In the genomic region with DNA sequence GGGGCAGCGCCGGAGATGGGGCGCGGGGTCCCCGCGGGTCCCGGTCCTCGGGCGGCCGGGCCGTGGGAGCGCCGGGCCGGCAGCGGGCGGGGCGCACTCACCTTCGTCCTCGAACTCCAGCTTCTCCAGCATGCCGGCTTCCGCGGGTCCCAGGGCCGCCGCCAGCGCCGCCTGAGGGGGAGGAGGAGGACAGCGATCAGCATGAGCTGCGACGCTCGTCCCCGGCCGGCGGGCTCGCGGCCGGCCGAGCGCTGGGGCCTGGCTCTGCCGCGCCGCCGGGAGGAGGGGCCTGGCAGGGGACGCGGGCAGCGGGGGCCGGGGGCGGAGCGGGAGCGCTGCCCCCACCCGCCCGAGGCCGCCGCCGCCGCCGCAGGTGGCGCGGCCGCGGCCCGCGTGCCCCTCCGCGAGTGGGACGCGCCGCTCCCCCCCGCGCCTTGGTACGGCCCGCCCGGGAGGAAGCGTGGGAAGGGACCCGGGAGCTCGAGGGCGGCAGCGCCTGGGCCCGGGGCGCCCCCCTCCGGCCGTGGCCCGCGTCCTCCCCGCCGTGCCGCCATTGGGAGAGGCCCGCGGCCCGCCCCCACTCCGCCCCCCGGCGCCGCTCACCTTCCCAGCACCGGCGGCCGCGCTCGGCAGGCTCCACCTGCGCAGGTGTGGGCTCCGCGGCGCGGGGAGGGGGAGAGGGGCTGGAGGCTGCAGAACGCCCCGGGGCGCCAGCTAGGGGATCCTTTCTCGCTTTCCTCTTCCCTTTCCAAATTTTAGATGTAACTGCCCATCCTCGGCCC, we compare ENCODE assay signal across 1 cellular context.
TF ChIP-seq lines count a peak whose summit lies in the region.

No MANE protein-coding gene starts in this region.

TF ChIP-seq in K562, 482 proteins besides CTCF, POLR2A, EP300 and RAD21 (continued from another document):
- TF ChIP-seq NRF1 (conservative IDR thresholded peaks at IDR 0.05 in 1 of 2, IDR thresholded peaks at IDR 0.05 in 1 of 2) (peak; percentile 55 to 67; a peak in 2 of 4 replicates), TBP (optimal IDR thresholded peaks at IDR 0.05; ENCODE audit: low read depth, low read length) (no peak), IRF2 (CRISPR knock-in tag; IDR thresholded peaks at IDR 0.05) (no peak), KLF6 (CRISPR knock-in tag; IDR thresholded peaks at IDR 0.05; ENCODE audit: borderline replicate concordance) (no peak), RFX7 (CRISPR knock-in tag; IDR thresholded peaks at IDR 0.05) (no peak), ZNF444 (CRISPR knock-in tag; IDR thresholded peaks at IDR 0.05) (no peak), ZNF764 (CRISPR knock-in tag; IDR thresholded peaks at IDR 0.05; ENCODE audit: low read depth) (no peak), PRPF4 (IDR thresholded peaks at IDR 0.05; ENCODE audit: insufficient read depth, low read depth, low read length, poor library complexity, severe bottlenecking) (no peak), ATF7 (IDR thresholded peaks at IDR 0.05) (peak; percentile 75; the same call in 1 of the 2 replicates), HMGN3 (IDR thresholded peaks at IDR 0.05; ENCODE audit: borderline replicate concordance, extremely low read depth, insufficient read length, low read depth, low read length) (peak; percentile 55), MTA2 (IDR thresholded peaks at IDR 0.05; ENCODE audit: low read depth) (no peak), SAFB (IDR thresholded peaks at IDR 0.05; ENCODE audit: borderline replicate concordance, low read depth, low read length) (peak; percentile 86), HDAC3 (IDR thresholded peaks at IDR 0.05; ENCODE audit: borderline replicate concordance, partially characterized antibody) (no peak), ZNF121 (CRISPR knock-in tag; conservative IDR thresholded peaks at IDR 0.05) (no peak), STAT5B (CRISPR knock-in tag; IDR thresholded peaks at IDR 0.05) (no peak), MCM2 (IDR thresholded peaks at IDR 0.05; ENCODE audit: low read depth) (no peak), ARHGAP35 (IDR thresholded peaks at IDR 0.05; ENCODE audit: partially characterized antibody) (no peak), ZNF778 (CRISPR knock-in tag; IDR thresholded peaks at IDR 0.05) (no peak), ZNF76 (CRISPR knock-in tag; IDR thresholded peaks at IDR 0.05; ENCODE audit: borderline replicate concordance) (peak; percentile 31; the same call in 1 of the 2 replicates), ZNF445 (CRISPR knock-in tag; IDR thresholded peaks at IDR 0.05; ENCODE audit: low read depth) (no peak), NR1H2 (CRISPR knock-in tag; IDR thresholded peaks at IDR 0.05) (no peak), MAFF (IDR thresholded peaks at IDR 0.05; ENCODE audit: low read length) (no peak), SMARCA4 (IDR thresholded peaks at IDR 0.05) (no peak), BRD9 (IDR thresholded peaks at IDR 0.05; ENCODE audit: low read depth, partially characterized antibody) (no peak), ZNF707 (CRISPR knock-in tag; conservative IDR thresholded peaks at IDR 0.05) (no peak), FOXM1 (IDR thresholded peaks at IDR 0.05; ENCODE audit: low read depth) (no peak), FOXM1 (CRISPR knock-in tag; IDR thresholded peaks at IDR 0.05; ENCODE audit: low read depth) (no peak), ZNF384 (IDR thresholded peaks at IDR 0.05; ENCODE audit: low read depth, low read length) (no peak)
- TF ChIP-seq, protein P1, sequence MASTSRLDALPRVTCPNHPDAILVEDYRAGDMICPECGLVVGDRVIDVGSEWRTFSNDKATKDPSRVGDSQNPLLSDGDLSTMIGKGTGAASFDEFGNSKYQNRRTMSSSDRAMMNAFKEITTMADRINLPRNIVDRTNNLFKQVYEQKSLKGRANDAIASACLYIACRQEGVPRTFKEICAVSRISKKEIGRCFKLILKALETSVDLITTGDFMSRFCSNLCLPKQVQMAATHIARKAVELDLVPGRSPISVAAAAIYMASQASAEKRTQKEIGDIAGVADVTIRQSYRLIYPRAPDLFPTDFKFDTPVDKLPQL (IDR thresholded peaks at IDR 0.05; ENCODE audit: extremely low read depth, insufficient read length) = no peak
- TF ChIP-seq, protein P2, sequence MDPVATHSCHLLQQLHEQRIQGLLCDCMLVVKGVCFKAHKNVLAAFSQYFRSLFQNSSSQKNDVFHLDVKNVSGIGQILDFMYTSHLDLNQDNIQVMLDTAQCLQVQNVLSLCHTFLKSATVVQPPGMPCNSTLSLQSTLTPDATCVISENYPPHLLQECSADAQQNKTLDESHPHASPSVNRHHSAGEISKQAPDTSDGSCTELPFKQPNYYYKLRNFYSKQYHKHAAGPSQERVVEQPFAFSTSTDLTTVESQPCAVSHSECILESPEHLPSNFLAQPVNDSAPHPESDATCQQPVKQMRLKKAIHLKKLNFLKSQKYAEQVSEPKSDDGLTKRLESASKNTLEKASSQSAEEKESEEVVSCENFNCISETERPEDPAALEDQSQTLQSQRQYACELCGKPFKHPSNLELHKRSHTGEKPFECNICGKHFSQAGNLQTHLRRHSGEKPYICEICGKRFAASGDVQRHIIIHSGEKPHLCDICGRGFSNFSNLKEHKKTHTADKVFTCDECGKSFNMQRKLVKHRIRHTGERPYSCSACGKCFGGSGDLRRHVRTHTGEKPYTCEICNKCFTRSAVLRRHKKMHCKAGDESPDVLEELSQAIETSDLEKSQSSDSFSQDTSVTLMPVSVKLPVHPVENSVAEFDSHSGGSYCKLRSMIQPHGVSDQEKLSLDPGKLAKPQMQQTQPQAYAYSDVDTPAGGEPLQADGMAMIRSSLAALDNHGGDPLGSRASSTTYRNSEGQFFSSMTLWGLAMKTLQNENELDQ (CRISPR knock-in tag; IDR thresholded peaks at IDR 0.05; ENCODE audit: borderline replicate concordance) = no peak
- TF ChIP-seq, protein P3, sequence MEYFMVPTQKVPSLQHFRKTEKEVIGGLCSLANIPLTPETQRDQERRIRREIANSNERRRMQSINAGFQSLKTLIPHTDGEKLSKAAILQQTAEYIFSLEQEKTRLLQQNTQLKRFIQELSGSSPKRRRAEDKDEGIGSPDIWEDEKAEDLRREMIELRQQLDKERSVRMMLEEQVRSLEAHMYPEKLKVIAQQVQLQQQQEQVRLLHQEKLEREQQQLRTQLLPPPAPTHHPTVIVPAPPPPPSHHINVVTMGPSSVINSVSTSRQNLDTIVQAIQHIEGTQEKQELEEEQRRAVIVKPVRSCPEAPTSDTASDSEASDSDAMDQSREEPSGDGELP (CRISPR knock-in tag; IDR thresholded peaks at IDR 0.05; ENCODE audit: borderline replicate concordance) = peak; percentile 15; the same call in 1 of the 2 replicates
- TF ChIP-seq, protein P4, sequence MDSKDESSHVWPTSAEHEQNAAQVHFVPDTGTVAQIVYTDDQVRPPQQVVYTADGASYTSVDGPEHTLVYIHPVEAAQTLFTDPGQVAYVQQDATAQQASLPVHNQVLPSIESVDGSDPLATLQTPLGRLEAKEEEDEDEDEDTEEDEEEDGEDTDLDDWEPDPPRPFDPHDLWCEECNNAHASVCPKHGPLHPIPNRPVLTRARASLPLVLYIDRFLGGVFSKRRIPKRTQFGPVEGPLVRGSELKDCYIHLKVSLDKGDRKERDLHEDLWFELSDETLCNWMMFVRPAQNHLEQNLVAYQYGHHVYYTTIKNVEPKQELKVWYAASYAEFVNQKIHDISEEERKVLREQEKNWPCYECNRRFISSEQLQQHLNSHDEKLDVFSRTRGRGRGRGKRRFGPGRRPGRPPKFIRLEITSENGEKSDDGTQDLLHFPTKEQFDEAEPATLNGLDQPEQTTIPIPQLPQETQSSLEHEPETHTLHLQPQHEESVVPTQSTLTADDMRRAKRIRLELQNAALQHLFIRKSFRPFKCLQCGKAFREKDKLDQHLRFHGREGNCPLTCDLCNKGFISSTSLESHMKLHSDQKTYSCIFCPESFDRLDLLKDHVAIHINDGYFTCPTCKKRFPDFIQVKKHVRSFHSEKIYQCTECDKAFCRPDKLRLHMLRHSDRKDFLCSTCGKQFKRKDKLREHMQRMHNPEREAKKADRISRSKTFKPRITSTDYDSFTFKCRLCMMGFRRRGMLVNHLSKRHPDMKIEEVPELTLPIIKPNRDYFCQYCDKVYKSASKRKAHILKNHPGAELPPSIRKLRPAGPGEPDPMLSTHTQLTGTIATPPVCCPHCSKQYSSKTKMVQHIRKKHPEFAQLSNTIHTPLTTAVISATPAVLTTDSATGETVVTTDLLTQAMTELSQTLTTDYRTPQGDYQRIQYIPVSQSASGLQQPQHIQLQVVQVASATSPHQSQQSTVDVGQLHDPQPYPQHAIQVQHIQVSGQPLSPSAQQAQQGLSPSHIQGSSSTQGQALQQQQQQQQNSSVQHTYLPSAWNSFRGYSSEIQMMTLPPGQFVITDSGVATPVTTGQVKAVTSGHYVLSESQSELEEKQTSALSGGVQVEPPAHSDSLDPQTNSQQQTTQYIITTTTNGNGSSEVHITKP (IDR thresholded peaks at IDR 0.05; ENCODE audit: partially characterized antibody) = peak; percentile 90
- TF ChIP-seq, protein P5, sequence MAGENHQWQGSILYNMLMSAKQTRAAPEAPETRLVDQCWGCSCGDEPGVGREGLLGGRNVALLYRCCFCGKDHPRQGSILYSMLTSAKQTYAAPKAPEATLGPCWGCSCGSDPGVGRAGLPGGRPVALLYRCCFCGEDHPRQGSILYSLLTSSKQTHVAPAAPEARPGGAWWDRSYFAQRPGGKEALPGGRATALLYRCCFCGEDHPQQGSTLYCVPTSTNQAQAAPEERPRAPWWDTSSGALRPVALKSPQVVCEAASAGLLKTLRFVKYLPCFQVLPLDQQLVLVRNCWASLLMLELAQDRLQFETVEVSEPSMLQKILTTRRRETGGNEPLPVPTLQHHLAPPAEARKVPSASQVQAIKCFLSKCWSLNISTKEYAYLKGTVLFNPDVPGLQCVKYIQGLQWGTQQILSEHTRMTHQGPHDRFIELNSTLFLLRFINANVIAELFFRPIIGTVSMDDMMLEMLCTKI (IDR thresholded peaks at IDR 0.05; ENCODE audit: partially characterized antibody) = no peak
- TF ChIP-seq, protein P6, sequence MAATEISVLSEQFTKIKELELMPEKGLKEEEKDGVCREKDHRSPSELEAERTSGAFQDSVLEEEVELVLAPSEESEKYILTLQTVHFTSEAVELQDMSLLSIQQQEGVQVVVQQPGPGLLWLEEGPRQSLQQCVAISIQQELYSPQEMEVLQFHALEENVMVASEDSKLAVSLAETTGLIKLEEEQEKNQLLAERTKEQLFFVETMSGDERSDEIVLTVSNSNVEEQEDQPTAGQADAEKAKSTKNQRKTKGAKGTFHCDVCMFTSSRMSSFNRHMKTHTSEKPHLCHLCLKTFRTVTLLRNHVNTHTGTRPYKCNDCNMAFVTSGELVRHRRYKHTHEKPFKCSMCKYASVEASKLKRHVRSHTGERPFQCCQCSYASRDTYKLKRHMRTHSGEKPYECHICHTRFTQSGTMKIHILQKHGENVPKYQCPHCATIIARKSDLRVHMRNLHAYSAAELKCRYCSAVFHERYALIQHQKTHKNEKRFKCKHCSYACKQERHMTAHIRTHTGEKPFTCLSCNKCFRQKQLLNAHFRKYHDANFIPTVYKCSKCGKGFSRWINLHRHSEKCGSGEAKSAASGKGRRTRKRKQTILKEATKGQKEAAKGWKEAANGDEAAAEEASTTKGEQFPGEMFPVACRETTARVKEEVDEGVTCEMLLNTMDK (IDR thresholded peaks at IDR 0.05; ENCODE audit: borderline replicate concordance, insufficient read depth, low read depth, low read length, poor library complexity, severe bottlenecking) = peak; percentile 99
- TF ChIP-seq, protein P7, sequence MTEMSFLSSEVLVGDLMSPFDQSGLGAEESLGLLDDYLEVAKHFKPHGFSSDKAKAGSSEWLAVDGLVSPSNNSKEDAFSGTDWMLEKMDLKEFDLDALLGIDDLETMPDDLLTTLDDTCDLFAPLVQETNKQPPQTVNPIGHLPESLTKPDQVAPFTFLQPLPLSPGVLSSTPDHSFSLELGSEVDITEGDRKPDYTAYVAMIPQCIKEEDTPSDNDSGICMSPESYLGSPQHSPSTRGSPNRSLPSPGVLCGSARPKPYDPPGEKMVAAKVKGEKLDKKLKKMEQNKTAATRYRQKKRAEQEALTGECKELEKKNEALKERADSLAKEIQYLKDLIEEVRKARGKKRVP (CRISPR knock-in tag; IDR thresholded peaks at IDR 0.05) = no peak
- TF ChIP-seq, protein P8, sequence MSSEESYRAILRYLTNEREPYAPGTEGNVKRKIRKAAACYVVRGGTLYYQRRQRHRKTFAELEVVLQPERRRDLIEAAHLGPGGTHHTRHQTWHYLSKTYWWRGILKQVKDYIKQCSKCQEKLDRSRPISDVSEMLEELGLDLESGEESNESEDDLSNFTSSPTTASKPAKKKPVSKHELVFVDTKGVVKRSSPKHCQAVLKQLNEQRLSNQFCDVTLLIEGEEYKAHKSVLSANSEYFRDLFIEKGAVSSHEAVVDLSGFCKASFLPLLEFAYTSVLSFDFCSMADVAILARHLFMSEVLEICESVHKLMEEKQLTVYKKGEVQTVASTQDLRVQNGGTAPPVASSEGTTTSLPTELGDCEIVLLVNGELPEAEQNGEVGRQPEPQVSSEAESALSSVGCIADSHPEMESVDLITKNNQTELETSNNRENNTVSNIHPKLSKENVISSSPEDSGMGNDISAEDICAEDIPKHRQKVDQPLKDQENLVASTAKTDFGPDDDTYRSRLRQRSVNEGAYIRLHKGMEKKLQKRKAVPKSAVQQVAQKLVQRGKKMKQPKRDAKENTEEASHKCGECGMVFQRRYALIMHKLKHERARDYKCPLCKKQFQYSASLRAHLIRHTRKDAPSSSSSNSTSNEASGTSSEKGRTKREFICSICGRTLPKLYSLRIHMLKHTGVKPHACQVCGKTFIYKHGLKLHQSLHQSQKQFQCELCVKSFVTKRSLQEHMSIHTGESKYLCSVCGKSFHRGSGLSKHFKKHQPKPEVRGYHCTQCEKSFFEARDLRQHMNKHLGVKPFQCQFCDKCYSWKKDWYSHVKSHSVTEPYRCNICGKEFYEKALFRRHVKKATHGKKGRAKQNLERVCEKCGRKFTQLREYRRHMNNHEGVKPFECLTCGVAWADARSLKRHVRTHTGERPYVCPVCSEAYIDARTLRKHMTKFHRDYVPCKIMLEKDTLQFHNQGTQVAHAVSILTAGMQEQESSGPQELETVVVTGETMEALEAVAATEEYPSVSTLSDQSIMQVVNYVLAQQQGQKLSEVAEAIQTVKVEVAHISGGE (CRISPR knock-in tag; IDR thresholded peaks at IDR 0.05) = no peak
